ENCODE assay signal across 8 cellular contexts in genomic region chr2:240136013-240136670, GRCh38. TPM values are rescaled to one million over a fixed set of nuclear protein-coding genes. Genes with fewer than 3 reads are reported as not detected.
DNase-seq lines count a peak whose midpoint lies in the region.

Gene COPS9, minus strand, starts transcription at chr2:240136305. Its CDS starts 21 bp downstream, at chr2:240136284.

- no peak within 1 kb of the TSS for H4K91ac ChIP-seq in neuronal stem cell (ENCODE audit: low read depth, low read length, poor library complexity)

- in situ Hi-C loops in SK-MEL-5 (cut with HindIII; ENCODE audit: low pct_unique_long_range_greater_than_20kb, low sequenced_read_pairs), result no loop called here

- H3K27me3 ChIP-seq in H7 (ENCODE audit: control insufficient read depth, insufficient read depth, low read length) (peaks cover 5% of the 10 kb centered on the region; the same call in 1 of the 2 replicates), neuronal stem cell (ENCODE audit: control insufficient read depth in 3 of 3, insufficient read depth in 3 of 3, low read depth in 1 of 3, low read length in 3 of 3) (peaks cover 0 to 12% (median 6%) of the 10 kb centered on the region in 3 experiments)

- peak within 1 kb of the TSS; percentile 84 for H2BK15ac ChIP-seq in neuronal stem cell (ENCODE audit: low read length)

- peak within 1 kb of the TSS; percentile 72 for H2BK5ac ChIP-seq in neuronal stem cell (ENCODE audit: low read length)

- H2AK5ac ChIP-seq in neuronal stem cell (ENCODE audit: low read depth, low read length), result peak within 1 kb of the TSS; percentile 82

- peaks cover 17 to 26% of the 10 kb centered on the region in 2 donors for H3K4me1 ChIP-seq in neuronal stem cell (ENCODE audit: control insufficient read depth in 2 of 2, insufficient read depth in 1 of 2, low read depth in 1 of 2, low read length in 2 of 2)

- no peak within 1 kb of the TSS for H3K14ac ChIP-seq in neuronal stem cell (ENCODE audit: low read length)

- peaks cover 18% of the 10 kb centered on the region for H3K79me1 ChIP-seq in neuronal stem cell (ENCODE audit: low read depth, low read length)

- H2BK120ac ChIP-seq in neuronal stem cell (ENCODE audit: low read depth, low read length), result peak within 1 kb of the TSS; percentile 57

- H3K4me2 ChIP-seq in neuronal stem cell (ENCODE audit: insufficient read depth, low read length, poor library complexity, severe bottlenecking), result peak within 1 kb of the TSS; percentile 88

- no peak within 1 kb of the TSS for H3K4ac ChIP-seq in neuronal stem cell (ENCODE audit: low read length)

- H3K4me3 ChIP-seq in H7 (ENCODE audit: insufficient read depth, low read depth, low read length), result peak within 1 kb of the TSS; percentile 95
- peak within 1 kb of the TSS; percentile 90 to 98 for H3K4me3 ChIP-seq in neuronal stem cell (ENCODE audit: low read length in 2 of 2)

- peak within 1 kb of the TSS; percentile 91 for H3K18ac ChIP-seq in neuronal stem cell (ENCODE audit: low read length)

- H3K36me3 ChIP-seq in H7 (replicated peaks; ENCODE audit: control insufficient read depth, insufficient read depth, low read length), result peaks cover 15% of the 10 kb centered on the region
- H3K36me3 ChIP-seq in neuronal stem cell (replicated peaks in 1 of 2; ENCODE audit: control insufficient read depth in 2 of 2, insufficient read depth in 2 of 2, low read length in 2 of 2), result peaks cover 19 to 29% of the 10 kb centered on the region in 2 donors

- H3K23ac ChIP-seq in neuronal stem cell (ENCODE audit: low read depth, low read length, poor library complexity), result peak within 1 kb of the TSS; percentile 99

- WGBS in neuronal stem cell (ENCODE audit: extremely low coverage in 2 of 2, insufficient read length in 2 of 2, insufficient replicate concordance in 1 of 2), 2 donors, result no CpG with 5 or more reads among the region's 79 CpGs

- DNase-seq in ELR (ENCODE audit: low read depth), result peak; percentile 89
- DNase-seq in H7, result peak; percentile 97
- peak; percentile 74 for DNase-seq in M059J (ENCODE audit: low read depth)
- peak; percentile 78 for DNase-seq in SK-MEL-5 (ENCODE audit: low read depth, low spot score)
- peak; percentile 60 to 87 (median 72) for DNase-seq in activated naive CD4-positive, alpha-beta T cell (lab: John Stamatoyannopoulos, UW)
- peak; percentile 77 for DNase-seq in foreskin melanocyte
- peak; percentile 83 for DNase-seq in neuronal stem cell (ENCODE audit: low spot score)
- DNase-seq in stromal cell of bone marrow (ENCODE audit: low read depth), result peak; percentile 75

- H2AFZ ChIP-seq in neuronal stem cell (ENCODE audit: low read length), result peak within 1 kb of the TSS; percentile 99

- H2BK12ac ChIP-seq in neuronal stem cell (ENCODE audit: low read length), result no peak within 1 kb of the TSS

- H4K8ac ChIP-seq in neuronal stem cell (ENCODE audit: low read depth, low read length), result no peak within 1 kb of the TSS

- H3K27ac ChIP-seq in neuronal stem cell (replicated peaks; ENCODE audit: low read length), result no peak within 1 kb of the TSS

- peak within 1 kb of the TSS; percentile 93 for H3K9ac ChIP-seq in neuronal stem cell (ENCODE audit: low read depth, low read length, poor library complexity)

- H3K9me3 ChIP-seq in neuronal stem cell (replicated peaks in 1 of 2; ENCODE audit: control insufficient read depth in 2 of 2, insufficient read depth in 1 of 2, low read depth in 1 of 2, low read length in 2 of 2), result peaks cover 0 to 2% of the 10 kb centered on the region in 2 donors

RNA-seq across cellular contexts. Expression of gene COPS9, which starts in this region (rescaled TPM):
- 187 and 204 TPM in 2 replicates for total RNA-seq in H7 (2014; rRNA removed; shearing (Covaris generic))
- total RNA-seq in M059J (2014; rRNA removed; shearing (Covaris generic)), result 107 and 123 TPM in 2 replicates
- 131 and 149 TPM in 2 replicates for total RNA-seq in SK-MEL-5 (2014; rRNA removed; shearing (Covaris generic))
- 136 and 228 TPM in 2 replicates for polyA plus RNA-seq in SK-MEL-5 (2015; cell fraction: cytosol; rRNA removed)
- 25.8 and 27.7 TPM in 2 replicates for polyA plus RNA-seq in SK-MEL-5 (2015; cell fraction: nucleus; rRNA removed)
- 234 TPM for polyA plus RNA-seq in neuronal stem cell (2013, experiment 1 of 2)
- polyA plus RNA-seq in neuronal stem cell (2013, experiment 2 of 2), result 225 TPM
